In the genomic region with DNA sequence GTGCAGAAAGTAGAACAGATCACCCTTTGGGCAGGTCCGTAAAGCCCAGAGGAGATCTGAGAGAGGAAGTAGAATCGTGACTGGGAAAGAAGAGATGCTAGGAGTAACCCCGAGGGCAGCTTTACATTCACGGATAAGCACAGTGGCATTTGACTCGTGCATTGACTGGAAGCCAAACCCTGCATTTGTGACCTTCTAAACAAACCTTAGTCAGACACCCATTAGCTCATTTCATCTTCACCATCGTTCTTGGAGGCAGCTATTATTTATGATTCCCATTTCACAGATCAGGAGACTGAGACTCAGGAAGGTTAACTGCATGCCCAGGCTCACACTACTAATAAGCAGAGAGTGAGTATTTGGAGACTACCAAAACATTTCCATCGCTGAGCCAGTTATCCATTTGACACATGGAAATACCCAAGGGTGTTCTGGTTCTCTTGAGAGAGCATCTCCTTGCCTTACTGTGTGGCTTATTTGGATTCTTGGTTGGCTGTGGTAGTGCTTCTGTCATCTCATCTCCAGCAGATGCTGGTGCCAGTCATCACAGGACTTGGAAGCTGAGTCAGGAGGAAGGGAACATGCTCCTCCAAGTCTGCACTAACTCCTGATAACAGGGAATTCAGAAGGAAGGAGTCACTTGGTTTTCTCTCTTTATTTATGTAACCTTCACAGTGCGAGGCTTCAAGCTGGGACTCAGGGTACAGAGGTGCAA, we compare ENCODE assay signal across 13 cellular contexts. TPM values are rescaled to one million over a fixed set of nuclear protein-coding genes. Genes with fewer than 3 reads are reported as not detected.
DNase-seq lines count a peak whose midpoint lies in the region; ATAC-seq and TF ChIP-seq lines count a peak whose summit lies in the region.
"Had no signal": no experiment of that assay in that cellular context is flagged by ENCODE, and none has a peak within 500 bp of the region (broad histone marks: within the 10 kb centered on the region; RNA-seq: fewer than 3 reads in every experiment).

No MANE protein-coding gene starts in this region.

- no peaks in the 10 kb centered on the region for H3K27me3 Mint-ChIP-seq in Caco-2 (ENCODE audit: insufficient read depth, unreplicated experiment)

- H3K4me1 ChIP-seq in OCI-LY3 (ENCODE audit: low read length) (peaks cover 73% of the 10 kb centered on the region), Caco-2 (no peaks in the 10 kb centered on the region; the same call in 1 of the 2 replicates), sigmoid colon (peaks cover 0 to 5% (median 0%) of the 10 kb centered on the region in 4 donors)

- no peaks in the 10 kb centered on the region for H3K4me1 Mint-ChIP-seq in Caco-2 (ENCODE audit: low read depth, unreplicated experiment)

- H4K20me1 ChIP-seq in OCI-LY3 (ENCODE audit: insufficient read depth, low read length) = no peaks in the 10 kb centered on the region

- no peak for TF ChIP-seq EP300 in sigmoid colon (IDR thresholded peaks at IDR 0.05)

- peak overlapping the region; percentile 76 for H3K9ac ChIP-seq in OCI-LY3 (ENCODE audit: low read length)

- H3K4me3 Mint-ChIP-seq in Caco-2 (ENCODE audit: unreplicated experiment) = no peak overlapping the region

- CTCF ChIA-PET in Caco-2 (lab: Charles Lee) = no interaction called here

- H3K4me3 ChIP-seq in OCI-LY3 (ENCODE audit: low read length) (peak overlapping the region; percentile 27; the same call in 1 of the 2 replicates), Caco-2 (ENCODE audit: low read depth, low read length) (no peak overlapping the region), sigmoid colon (no peak overlapping the region)
- H3K4me3 ChIP-seq: coronary artery had no signal

- no peaks in the 10 kb centered on the region for H3K27me3 ChIP-seq in OCI-LY3 (ENCODE audit: low read depth, low read length)
- H3K27me3 ChIP-seq in Caco-2 (replicated peaks; ENCODE audit: control insufficient read depth, insufficient read depth, low read length) = no peaks in the 10 kb centered on the region
- H3K27me3 ChIP-seq in sigmoid colon = no peaks in the 10 kb centered on the region

- no peaks in the 10 kb centered on the region for H3K36me3 Mint-ChIP-seq in Caco-2 (ENCODE audit: insufficient read depth, unreplicated experiment)

- 81 to 84% methylated on average over 8 of the region's 8 CpGs for WGBS in sigmoid colon, 2 donors

- no peaks in the 10 kb centered on the region for H3K9me3 Mint-ChIP-seq in Caco-2 (ENCODE audit: unreplicated experiment)

- H3K79me2 ChIP-seq in OCI-LY3 (ENCODE audit: low read length) = peaks cover 46% of the 10 kb centered on the region

- BruUV-seq in Caco-2 (replicated peaks; lab: Mats Ljungman, UMichigan) = no TSS peak

- H3K27ac ChIP-seq in OCI-LY3 (ENCODE audit: low read length) (peak overlapping the region; percentile 98), sigmoid colon (no peak overlapping the region)
- H3K27ac ChIP-seq: coronary artery had no signal

- peak; percentile 9 for ATAC-seq in GM21390 (IDR thresholded peaks at IDR 0.05; ENCODE audit: unreplicated experiment)

- TF ChIP-seq POLR2A in sigmoid colon (IDR thresholded peaks at IDR 0.05) = no peak

- H3K9me3 ChIP-seq in OCI-LY3 (ENCODE audit: insufficient read depth, low read length) (no peaks in the 10 kb centered on the region), Caco-2 (no peaks in the 10 kb centered on the region), sigmoid colon (no peaks in the 10 kb centered on the region)

- H3K27ac Mint-ChIP-seq in Caco-2 (ENCODE audit: unreplicated experiment) = no peak overlapping the region

- H3K4me2 ChIP-seq in OCI-LY3 (ENCODE audit: low read length) = peak overlapping the region; percentile 57

- H3K36me3 ChIP-seq in OCI-LY3 (replicated peaks; ENCODE audit: low read depth, low read length) = peaks cover 79% of the 10 kb centered on the region
- H3K36me3 ChIP-seq in Caco-2 (ENCODE audit: control insufficient read depth, insufficient read depth, low read length) = no peaks in the 10 kb centered on the region
- H3K36me3 ChIP-seq in sigmoid colon = no peaks in the 10 kb centered on the region

- DNase-seq in AG20443 (ENCODE audit: low spot score) = peak; percentile 34
- DNase-seq in foreskin melanocyte = peak; percentile 76
- DNase-seq in mucosa of gallbladder (ENCODE audit: low spot score) = no peak
- no peak for DNase-seq in Caco-2
- DNase-seq in sigmoid colon = no peak
- DNase-seq in Kasumi-1 (lab: John Stamatoyannopoulos, UW) = no peak
- DNase-seq: activated CD4-positive, alpha-beta T cell treated with anti-CD3 and anti-CD28 coated beads, Interleukin-2, amount 50 U/mL, for 4 hours; activated naive CD4-positive, alpha-beta T cell treated with Interleukin-2 at 50 U/mL for 16 hours; NCI-H1092 treated with DMSO at 0.1 percent for 48 hours; T-helper 1 cell had no signal

- POLR2A ChIA-PET in Caco-2 (lab: Charles Lee) = no interaction called here

- no peak for TF ChIP-seq CTCF in OCI-LY3 (IDR thresholded peaks at IDR 0.05; ENCODE audit: low read depth, low read length)
- no peak for TF ChIP-seq CTCF in Caco-2 (IDR thresholded peaks at IDR 0.05; ENCODE audit: insufficient read depth in 1 of 2, low read depth in 1 of 2, low read length in 1 of 2, severe bottlenecking in 1 of 2, unreplicated experiment in 1 of 2)
- TF ChIP-seq CTCF in sigmoid colon (IDR thresholded peaks at IDR 0.05) = no peak

- H2AFZ ChIP-seq in OCI-LY3 (ENCODE audit: low read depth, low read length) = no peak overlapping the region

- intact Hi-C loops in Caco-2 (cut with micrococcal nuclease; ENCODE audit: unreplicated experiment) (no loop called here), sigmoid colon (cut with DNase I) (no loop called here)

RNA-seq across cellular contexts. Expression of gene RASGRP3, which starts 55.1 kb away (rescaled TPM):
- total RNA-seq in mucosa of gallbladder (7.4 TPM), Caco-2 (2022) (9.2 and 12.2 TPM in 2 replicates), sigmoid colon (10 to 100 TPM in 1 of 4 donors, 1 to 10 TPM in 3; 3.9 to 14.7 (median 8.9) TPM)
- polyA plus RNA-seq in sigmoid colon = 1 to 10 TPM; 1.8 to 6.7 (median 4.4) TPM

Comparison
In these comparisons a context has a peak if more than half of its experiments do, and no peak if none do; other contexts are left out.
1. DNase-seq: peak in AG20443 (single experiment) and foreskin melanocyte (single experiment); none in mucosa of gallbladder (single experiment), Caco-2 (0 of 2), sigmoid colon (single experiment) and Kasumi-1 (0 of 2).